8 cellular contexts compared by ENCODE assay signal in genomic region chr14:31561155-31561846, GRCh38. TPM values are rescaled to one million over a fixed set of nuclear protein-coding genes. Genes with fewer than 3 reads are reported as not detected.
DNase-seq lines count a peak whose midpoint lies in the region; ATAC-seq and TF ChIP-seq lines count a peak whose summit lies in the region.

TSS of gene NUBPL (plus strand) at chr14:31561404. CDS start at chr14:31561440, 36 bp downstream.

- peak within 1 kb of the TSS; percentile 82 for H3K4me3 ChIP-seq in AG10803 (ENCODE audit: low read length)
- H3K4me3 ChIP-seq in choroid plexus epithelial cell (ENCODE audit: low read depth, low read length): peak within 1 kb of the TSS; percentile 97

- peak; percentile 97 for ATAC-seq in GM19043 (IDR thresholded peaks at IDR 0.05; ENCODE audit: low read depth, unreplicated experiment)
- ATAC-seq in HG03378 (IDR thresholded peaks at IDR 0.05; ENCODE audit: unreplicated experiment): peak; percentile 97

- TF ChIP-seq CTCF in AG10803 (conservative IDR thresholded peaks at IDR 0.05; ENCODE audit: low read length) (no peak), choroid plexus epithelial cell (conservative IDR thresholded peaks at IDR 0.05; ENCODE audit: low read depth, low read length) (no peak)

- peak; percentile 95 for DNase-seq in AG10803 (ENCODE audit: low read depth)
- peak; percentile 90 for DNase-seq in NCI-H460 (ENCODE audit: extremely low read depth, low read depth)
- peak; percentile 90 to 93 for DNase-seq in activated CD4-positive, alpha-beta T cell treated with anti-CD3 and anti-CD28 coated beads for 24 hours (ENCODE audit: low read depth in 2 of 2)
- DNase-seq in choroid plexus epithelial cell (ENCODE audit: low read depth): peak; percentile 97
- DNase-seq in kidney glomerular epithelial cell (lab: John Stamatoyannopoulos, UW): peak; percentile 95
- peak; percentile 92 to 94 for DNase-seq in stimulated activated CD4-positive, alpha-beta T cell treated with anti-CD3 and anti-CD28 coated beads, Interleukin-1b, Interleukin-23, amount 100 ng/mL, for 1 hour (ENCODE audit: low read depth in 2 of 2)

RNA-seq across cellular contexts. Expression of gene NUBPL, which starts in this region (rescaled TPM):
- 16.0 and 17.2 TPM in 2 replicates for total RNA-seq in NCI-H460 (2014; rRNA removed; shearing (Covaris generic))
- 16.1 and 20.6 TPM in 2 replicates for polyA plus RNA-seq in NCI-H460 (2014; cell fraction: nucleus; rRNA removed)

Comparison
In these comparisons a context has a peak if more than half of its experiments do, and no peak if none do; other contexts are left out.
1. Peak in every context shown above with its lines: DNase-seq, ATAC-seq and H3K4me3 ChIP-seq.